8 cellular contexts compared by ENCODE assay signal in the genomic region with DNA sequence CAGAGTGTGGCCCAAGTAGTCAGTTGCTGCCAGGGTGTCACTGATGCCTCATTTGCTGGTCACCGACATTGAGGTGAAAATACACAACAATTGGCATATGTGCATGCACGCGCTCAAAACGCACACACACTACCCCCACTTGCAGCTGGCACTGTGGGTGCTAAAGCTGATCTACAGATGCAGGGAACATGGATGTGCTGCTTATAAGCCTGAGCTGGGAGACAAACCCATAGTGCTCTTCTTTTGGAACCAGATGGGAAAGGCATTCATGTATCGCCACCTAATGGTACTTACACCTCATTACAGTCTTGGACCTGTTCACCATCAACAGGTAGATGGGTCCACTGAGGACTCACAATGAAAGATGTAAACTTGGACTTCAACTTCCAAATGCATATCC.
A peak's percentile ranks its signal among the peaks of the same experiment; 100 is the strongest.
DNase-seq lines count a peak whose midpoint lies in the region; TF ChIP-seq lines count a peak whose summit lies in the region.

No MANE protein-coding gene starts in this region.

- no peaks in the 10 kb centered on the region for H3K9me3 ChIP-seq in OCI-LY7 (ENCODE audit: low read length)
- H3K9me3 ChIP-seq in esophagus squamous epithelium = no peaks in the 10 kb centered on the region
- no peaks in the 10 kb centered on the region for H3K9me3 ChIP-seq in testis
- H3K9me3 ChIP-seq in stomach = peaks cover 0 to 4% (median 0%) of the 10 kb centered on the region in 4 donors

- H3K27ac ChIP-seq in OCI-LY7 (ENCODE audit: low read depth, low read length, poor library complexity, severe bottlenecking) = no peak overlapping the region
- H3K27ac ChIP-seq in esophagus squamous epithelium = no peak overlapping the region
- no peak overlapping the region for H3K27ac ChIP-seq in testis
- no peak overlapping the region for H3K27ac ChIP-seq in stomach

- no TSS peak for BruUV-seq in OCI-LY7 (replicated peaks; lab: Mats Ljungman, UMichigan)

- TF ChIP-seq POLR2A in esophagus squamous epithelium (IDR thresholded peaks at IDR 0.05) (no peak), testis (IDR thresholded peaks at IDR 0.05) (no peak), stomach (IDR thresholded peaks at IDR 0.05) (no peak)

- no peaks in the 10 kb centered on the region for H3K79me2 ChIP-seq in OCI-LY7 (ENCODE audit: insufficient read depth, low read depth, low read length)

- CTCF ChIA-PET in OCI-LY7 (lab: Charles Lee; ENCODE audit: unreplicated experiment) = no interaction called here

- no peaks in the 10 kb centered on the region for H3K9me2 ChIP-seq in OCI-LY7 (ENCODE audit: insufficient read depth, low read length)

- DNase-seq in NCI-H1436 (lab: John Stamatoyannopoulos, UW) (peak; percentile 38), NCI-H1436 treated with DMSO at 0.1 percent for 48 hours (lab: John Stamatoyannopoulos, UW) (no peak), HuH-7 (ENCODE audit: low spot score) (peak; percentile 28), OCI-LY7 (ENCODE audit: low spot score) (peak; percentile 21), esophagus squamous epithelium (lab: John Stamatoyannopoulos, UW) (no peak), testis (no peak), stomach (no peak)
- no peak for DNase-seq in stimulated activated CD4-positive, alpha-beta T cell treated with anti-CD3 and anti-CD28 coated beads, Interleukin-4, amount 100 ng/mL, for 1 hour

- no peaks in the 10 kb centered on the region for H3K27me3 ChIP-seq in esophagus squamous epithelium
- H3K27me3 ChIP-seq in testis = no peaks in the 10 kb centered on the region
- no peaks in the 10 kb centered on the region for H3K27me3 ChIP-seq in stomach

- no peaks in the 10 kb centered on the region for H4K20me1 ChIP-seq in OCI-LY7 (ENCODE audit: insufficient read depth, low read length)

- H3K4me1 ChIP-seq in OCI-LY7 (ENCODE audit: insufficient read depth, low read length, poor library complexity, severe bottlenecking) = no peaks in the 10 kb centered on the region
- H3K4me1 ChIP-seq in esophagus squamous epithelium = no peaks in the 10 kb centered on the region
- H3K4me1 ChIP-seq in testis = no peaks in the 10 kb centered on the region
- H3K4me1 ChIP-seq in stomach = no peaks in the 10 kb centered on the region

- H2AFZ ChIP-seq in OCI-LY7 (ENCODE audit: low read length) = no peak overlapping the region

- H3K36me3 ChIP-seq in OCI-LY7 (ENCODE audit: insufficient read depth, low read length) (no peaks in the 10 kb centered on the region), esophagus squamous epithelium (no peaks in the 10 kb centered on the region), testis (ENCODE audit: low read depth, missing control alignments) (no peaks in the 10 kb centered on the region), stomach (no peaks in the 10 kb centered on the region)

- intact Hi-C loops in OCI-LY7 (cut with micrococcal nuclease; ENCODE audit: unreplicated experiment) = no loop called here
- intact Hi-C loops in esophagus squamous epithelium (cut with DNase I) = no loop called here
- intact Hi-C loops in testis (cut with DNase I; ENCODE audit: low total_unique reads) = no loop called here
- intact Hi-C loops in stomach (cut with DNase I; ENCODE audit: low total_unique reads) = no loop called here

- TF ChIP-seq CTCF in OCI-LY7 (conservative IDR thresholded peaks at IDR 0.05; ENCODE audit: low read length) = peak; percentile 71
- peak in 5 of 6 experiments; percentile 36 to 70 (median 42) for TF ChIP-seq CTCF in esophagus squamous epithelium (IDR thresholded peaks at IDR 0.05)
- TF ChIP-seq CTCF in testis (IDR thresholded peaks at IDR 0.05) = peak in 2 of 3 experiments; percentile 15 to 41
- no peak for TF ChIP-seq CTCF in stomach (IDR thresholded peaks at IDR 0.05)

- no peak overlapping the region for H3K4me2 ChIP-seq in OCI-LY7 (ENCODE audit: low read length)

- TF ChIP-seq EP300 in stomach (IDR thresholded peaks at IDR 0.05) = no peak

- H3K4me3 ChIP-seq in OCI-LY7 (ENCODE audit: low read depth, low read length, poor library complexity, severe bottlenecking) (no peak overlapping the region), esophagus squamous epithelium (no peak overlapping the region), testis (no peak overlapping the region), stomach (no peak overlapping the region)

- POLR2A ChIA-PET in OCI-LY7 (lab: Charles Lee) = no interaction called here

- WGBS in esophagus squamous epithelium, 2 donors = 0 to 27% methylated on average over 1 of the region's 5 CpGs
- 56 to 68% methylated on average over 5 of the region's 5 CpGs for WGBS in testis, 2 donors
- 54 to 89% (median 66%) methylated on average over 5 of the region's 5 CpGs for whole genome bisulfite sequencing in stomach, 5 donors

Comparison
In these comparisons a context has a peak if more than half of its experiments do, and no peak if none do; other contexts are left out.
1. DNase-seq: peak in NCI-H1436 (single experiment), HuH-7 (single experiment) and OCI-LY7 (single experiment); none in NCI-H1436 treated with DMSO at 0.1 percent for 48 hours (single experiment), esophagus squamous epithelium (single experiment), testis (single experiment), stimulated activated CD4-positive, alpha-beta T cell treated with anti-CD3 and anti-CD28 coated beads, Interleukin-4, amount 100 ng/mL, for 1 hour (single experiment) and stomach (single experiment).
2. CTCF ChIP-seq: peak in OCI-LY7 (single experiment), esophagus squamous epithelium (5 of 6) and testis (2 of 3); none in stomach (0 of 7).